Comparison of ENCODE assay signal across 16 cellular contexts in genomic region chr5:59640411-59640810, GRCh38.
DNase-seq lines count a peak whose midpoint lies in the region; ATAC-seq and TF ChIP-seq lines count a peak whose summit lies in the region.
"Had no signal": no experiment of that assay in that cellular context is flagged by ENCODE, and none has a peak within 500 bp of the region (broad histone marks: within the 10 kb centered on the region; RNA-seq: fewer than 3 reads in every experiment).

No MANE protein-coding gene starts in this region.

- DNase-seq in GM03348 (ENCODE audit: low spot score) (peak; percentile 11), RKO (ENCODE audit: low spot score) (peak; percentile 0), foreskin fibroblast (peak; percentile 14 to 53), pons (ENCODE audit: low spot score) (peak; percentile 11), H7 (no peak), DMS79 (lab: John Stamatoyannopoulos, UW) (no peak)
- DNase-seq: activated naive CD4-positive, alpha-beta T cell; CD8-positive, alpha-beta T cell; effector memory CD8-positive, alpha-beta T cell; glutamatergic neuron; left colon; NCI-H1105; NCI-H510A treated with DMSO at 0.1 percent for 48 hours; spleen had no signal

- no peaks in the 10 kb centered on the region for H3K27me3 ChIP-seq in H7 (ENCODE audit: control insufficient read depth, insufficient read depth, low read length)
- H3K27me3 ChIP-seq: neutrophil, spleen had no signal

- no peak for TF ChIP-seq CTCF in foreskin fibroblast (IDR thresholded peaks at IDR 0.05; ENCODE audit: low read depth, low read length)

- H3K4me3 ChIP-seq in foreskin fibroblast (ENCODE audit: low read depth in 1 of 2, low read length in 2 of 2) (no peak overlapping the region), H7 (ENCODE audit: insufficient read depth, low read depth, low read length) (no peak overlapping the region)
- H3K4me3 ChIP-seq: spleen had no signal

- H3K36me3 ChIP-seq in H7 (replicated peaks; ENCODE audit: control insufficient read depth, insufficient read depth, low read length) = no peaks in the 10 kb centered on the region
- H3K36me3 ChIP-seq: neutrophil, spleen had no signal

- ATAC-seq in GM21528 (IDR thresholded peaks at IDR 0.05; ENCODE audit: low FRiP score, unreplicated experiment) = no peak
- ATAC-seq: CD8-positive, alpha-beta T cell; effector memory CD8-positive, alpha-beta T cell; left colon had no signal

Comparison
In these comparisons a context has a peak if more than half of its experiments do, and no peak if none do; other contexts are left out.
1. DNase-seq: peak in GM03348 (single experiment), RKO (single experiment), foreskin fibroblast (2 of 2) and pons (single experiment); none in H7 (single experiment) and DMS79 (single experiment).